ENCODE assay signal across 17 cellular contexts in genomic region chr18:75784413-75784812, GRCh38.
DNase-seq lines count a peak whose midpoint lies in the region; ATAC-seq, FAIRE-seq and TF ChIP-seq lines count a peak whose summit lies in the region.
"Had no signal": no experiment of that assay in that cellular context is flagged by ENCODE, and none has a peak within 500 bp of the region (broad histone marks: within the 10 kb centered on the region; RNA-seq: fewer than 3 reads in every experiment).

No MANE protein-coding gene starts in this region.

- H3K9me2 ChIP-seq in MM.1S (replicated peaks; ENCODE audit: insufficient read depth, low read length): no peaks in the 10 kb centered on the region; the same call in 1 of the 2 replicates

- no peaks in the 10 kb centered on the region for H3K9me3 Mint-ChIP-seq in mesothelial cell of epicardium
- H3K9me3 Mint-ChIP-seq: activated CD8-positive, alpha-beta T cell treated with anti-CD3 and anti-CD28 coated beads for 36 hours; activated T-helper 2 cell treated with anti-CD3 and anti-CD28 coated beads, Interferon-gamma antibody, Interleukin-2, Interleukin-4, amounts not matched to agents 10 μg/mL and 5 μg/mL and 100 μg/mL, durations not matched to agents 14 hours and 24 hours and 36 hours; immature natural killer cell had no signal

- H3K4me3 ChIP-seq in BE2C (ENCODE audit: low read depth, low read length): no peak overlapping the region
- H3K4me3 ChIP-seq in MM.1S (ENCODE audit: low read length): no peak overlapping the region
- peak overlapping the region; percentile 50 for H3K4me3 ChIP-seq in SJCRH30
- no peak overlapping the region for H3K4me3 ChIP-seq in psoas muscle
- H3K4me3 ChIP-seq: ascending aorta, upper lobe of right lung had no signal

- DNase-seq in BE2C (peak; percentile 5), MM.1S (no peak), SJCRH30 (peak; percentile 66 to 77), mesothelial cell of epicardium (ENCODE audit: low spot score in 2 of 2, unreplicated experiment in 2 of 2) (no peak), psoas muscle (no peak), GM12891 (ENCODE audit: insufficient read length, low spot score) (no peak), NCI-H446 treated with DMSO at 0.1 percent for 48 hours (lab: John Stamatoyannopoulos, UW) (no peak)
- DNase-seq: activated CD8-positive, alpha-beta T cell treated with anti-CD3 and anti-CD28 coated beads for 36 hours; DMS79; immature natural killer cell; NCI-H774; SHP77 treated with DMSO at 0.1 percent for 48 hours; upper lobe of right lung had no signal

- no peak for TF ChIP-seq POLR2A in GM12891 (IDR thresholded peaks at IDR 0.05; ENCODE audit: low read depth, low read length)

- H3K9me3 ChIP-seq in BE2C: no peaks in the 10 kb centered on the region
- H3K9me3 ChIP-seq in MM.1S (replicated peaks; ENCODE audit: insufficient read depth, low read length): no peaks in the 10 kb centered on the region
- no peaks in the 10 kb centered on the region for H3K9me3 ChIP-seq in SJCRH30 (replicated peaks)
- H3K9me3 ChIP-seq in psoas muscle: no peaks in the 10 kb centered on the region
- H3K9me3 ChIP-seq: ascending aorta, upper lobe of right lung had no signal

- H4K20me1 ChIP-seq in MM.1S (ENCODE audit: insufficient read depth, low read length): no peaks in the 10 kb centered on the region

- no peaks in the 10 kb centered on the region for H3F3A ChIP-seq in MM.1S (ENCODE audit: insufficient read depth, low read length)

- no peak for FAIRE-seq in GM12891 (lab: Jason Lieb, UNC)

- H3K27ac Mint-ChIP-seq in mesothelial cell of epicardium: no peak overlapping the region
- H3K27ac Mint-ChIP-seq: activated CD8-positive, alpha-beta T cell treated with anti-CD3 and anti-CD28 coated beads for 36 hours; activated T-helper 2 cell treated with anti-CD3 and anti-CD28 coated beads, Interferon-gamma antibody, Interleukin-2, Interleukin-4, amounts not matched to agents 10 μg/mL and 5 μg/mL and 100 μg/mL, durations not matched to agents 14 hours and 24 hours and 36 hours; immature natural killer cell; progenitor cell of endocrine pancreas had no signal

- no peak overlapping the region for H3K9ac ChIP-seq in MM.1S (ENCODE audit: low read length)

- H3K4me1 Mint-ChIP-seq in mesothelial cell of epicardium: peaks cover 20% of the 10 kb centered on the region
- H3K4me1 Mint-ChIP-seq: immature natural killer cell had no signal

- no peak overlapping the region for H2AFZ ChIP-seq in MM.1S (ENCODE audit: low read length)

- H3K36me3 Mint-ChIP-seq in mesothelial cell of epicardium: no peaks in the 10 kb centered on the region
- H3K36me3 Mint-ChIP-seq: immature natural killer cell had no signal

- H3K36me3 ChIP-seq in BE2C (no peaks in the 10 kb centered on the region), MM.1S (replicated peaks; ENCODE audit: insufficient read depth, low read length) (no peaks in the 10 kb centered on the region), SJCRH30 (no peaks in the 10 kb centered on the region), psoas muscle (ENCODE audit: insufficient read depth in 1 of 2, low read depth in 1 of 2) (no peaks in the 10 kb centered on the region)
- H3K36me3 ChIP-seq: ascending aorta, upper lobe of right lung had no signal

- H3K4me1 ChIP-seq in BE2C (no peaks in the 10 kb centered on the region), MM.1S (ENCODE audit: low read length) (no peaks in the 10 kb centered on the region), SJCRH30 (no peaks in the 10 kb centered on the region), psoas muscle (no peaks in the 10 kb centered on the region)
- H3K4me1 ChIP-seq: ascending aorta, upper lobe of right lung had no signal

- no peaks in the 10 kb centered on the region for H3K27me3 ChIP-seq in BE2C
- H3K27me3 ChIP-seq in MM.1S (replicated peaks; ENCODE audit: insufficient read depth, low read length): no peaks in the 10 kb centered on the region
- no peaks in the 10 kb centered on the region for H3K27me3 ChIP-seq in SJCRH30
- H3K27me3 ChIP-seq in psoas muscle (ENCODE audit: insufficient read depth in 3 of 3, low read length in 2 of 3): peaks cover 0 to 15% (median 0%) of the 10 kb centered on the region in 3 donors
- H3K27me3 ChIP-seq: ascending aorta had no signal

- peak overlapping the region; percentile 58 for H3K4me3 Mint-ChIP-seq in mesothelial cell of epicardium
- H3K4me3 Mint-ChIP-seq: activated CD8-positive, alpha-beta T cell treated with anti-CD3 and anti-CD28 coated beads for 36 hours; immature natural killer cell had no signal

- H3K4me2 ChIP-seq in MM.1S (ENCODE audit: low read depth, low read length): peak overlapping the region; percentile 21; the same call in 1 of the 2 replicates

- no peaks in the 10 kb centered on the region for H3K27me3 Mint-ChIP-seq in mesothelial cell of epicardium (ENCODE audit: low read depth)

- H3K27ac ChIP-seq in MM.1S (ENCODE audit: low read length) (no peak overlapping the region), SJCRH30 (peak overlapping the region; percentile 54), psoas muscle (no peak overlapping the region)
- H3K27ac ChIP-seq: ascending aorta, upper lobe of right lung had no signal

- TF ChIP-seq CTCF in BE2C (IDR thresholded peaks at IDR 0.05; ENCODE audit: low read depth, low read length) (no peak), MM.1S (IDR thresholded peaks at IDR 0.05; ENCODE audit: low read length) (no peak), mesothelial cell of epicardium (IDR thresholded peaks at IDR 0.05; ENCODE audit: unreplicated experiment) (no peak), psoas muscle (IDR thresholded peaks at IDR 0.05) (no peak)

- ATAC-seq in psoas muscle: no peak
- ATAC-seq in HG03460 (IDR thresholded peaks at IDR 0.05; ENCODE audit: unreplicated experiment): no peak
- ATAC-seq: activated CD8-positive, alpha-beta T cell treated with anti-CD3 and anti-CD28 coated beads for 36 hours; upper lobe of right lung had no signal

- no peaks in the 10 kb centered on the region for H3K79me2 ChIP-seq in MM.1S (ENCODE audit: low read length)

- WGBS in psoas muscle, 3 donors: 9 to 15% (median 10%) methylated on average over 14 of the region's 14 CpGs

- intact Hi-C loops in psoas muscle (cut with DNase I): no loop called here

TF ChIP-seq in GM12891, 5 proteins besides CTCF, POLR2A, EP300 and RAD21:
- TF ChIP-seq POU2F2 (IDR thresholded peaks at IDR 0.05; ENCODE audit: low read depth, low read length) (no peak), SPI1 (IDR thresholded peaks at IDR 0.05; ENCODE audit: low read depth, low read length) (no peak), PAX5 (IDR thresholded peaks at IDR 0.05; ENCODE audit: insufficient read depth, low read length, severe bottlenecking) (no peak), TAF1 (IDR thresholded peaks at IDR 0.05; ENCODE audit: low read depth, low read length) (no peak), POLR2AphosphoS5 (IDR thresholded peaks at IDR 0.05; ENCODE audit: low read depth, low read length) (no peak)

Comparison
In these comparisons a context has a peak if more than half of its experiments do, and no peak if none do; other contexts are left out.
1. DNase-seq: peak in BE2C (single experiment) and SJCRH30 (2 of 2); none in MM.1S (single experiment), mesothelial cell of epicardium (0 of 2), psoas muscle (0 of 2), GM12891 (single experiment) and NCI-H446 treated with DMSO at 0.1 percent for 48 hours (single experiment).